Comparison of ENCODE assay signal across 8 cellular contexts in genomic region chr20:50380697-50381040, GRCh38.
DNase-seq lines count a peak whose midpoint lies in the region; ATAC-seq and TF ChIP-seq lines count a peak whose summit lies in the region.
"Had no signal": no experiment of that assay in that cellular context is flagged by ENCODE, and none has a peak within 500 bp of the region (broad histone marks: within the 10 kb centered on the region; RNA-seq: fewer than 3 reads in every experiment).

No MANE protein-coding gene starts in this region.

- no peaks in the 10 kb centered on the region for H3K9me3 Mint-ChIP-seq in H9
- no peaks in the 10 kb centered on the region for H3K9me3 Mint-ChIP-seq in T-cell

- TF ChIP-seq POLR2A in stomach (IDR thresholded peaks at IDR 0.05): no peak

- no peak overlapping the region for H3K4me3 Mint-ChIP-seq in H9
- no peak overlapping the region for H3K4me3 Mint-ChIP-seq in T-cell
- H3K4me3 Mint-ChIP-seq: activated CD4-positive, alpha-beta T cell treated with anti-CD3 and anti-CD28 coated beads for 36 hours had no signal

- H4K91ac ChIP-seq in H9 (ENCODE audit: insufficient read length, low read depth, low read length): no peak overlapping the region

- H2BK12ac ChIP-seq in H9 (ENCODE audit: insufficient read length, low read depth, low read length): no peak overlapping the region

- H3K23ac ChIP-seq in H9 (ENCODE audit: insufficient read length, low read depth, low read length): no peak overlapping the region

- no peaks in the 10 kb centered on the region for H4K20me1 ChIP-seq in H9 (ENCODE audit: control insufficient read depth, insufficient read depth, insufficient read length)

- no CpG with 5 or more reads among the region's 5 CpGs for WGBS in H9 (ENCODE audit: extremely low coverage, insufficient read length, low lambda C conversion rate)
- 16 to 28% (median 20%) methylated on average over 5 of the region's 5 CpGs for WGBS in stomach, 5 donors

- H3K27me3 ChIP-seq in H9 (ENCODE audit: insufficient read depth, low read length) (no peaks in the 10 kb centered on the region), SJSA1 (replicated peaks) (no peaks in the 10 kb centered on the region), stomach (no peaks in the 10 kb centered on the region)

- CTCF ChIA-PET in T-cell (lab: Charles Lee): no interaction called here

- no peak overlapping the region for H4K8ac ChIP-seq in H9 (replicated peaks; ENCODE audit: insufficient read length, low read depth, low read length)

- intact Hi-C loops in stomach (cut with DNase I; ENCODE audit: low total_unique reads): no loop called here

- no peak for TF ChIP-seq EP300 in stomach (IDR thresholded peaks at IDR 0.05)

- no peaks in the 10 kb centered on the region for H3K23me2 ChIP-seq in H9 (ENCODE audit: insufficient read length, low read depth, low read length, poor library complexity, severe bottlenecking)

- H4K5ac ChIP-seq in H9 (ENCODE audit: insufficient read length, low read depth, low read length): no peak overlapping the region

- H3K27me3 Mint-ChIP-seq in H9 (ENCODE audit: low read depth) (peaks cover 3% of the 10 kb centered on the region), T-cell (no peaks in the 10 kb centered on the region)
- H3K27me3 Mint-ChIP-seq: activated CD4-positive, alpha-beta T cell treated with anti-CD3 and anti-CD28 coated beads for 36 hours had no signal

- peak; percentile 50 for TF ChIP-seq CTCF in H9 (conservative IDR thresholded peaks at IDR 0.05)
- TF ChIP-seq CTCF in foreskin fibroblast (IDR thresholded peaks at IDR 0.05; ENCODE audit: low read depth, low read length): peak; percentile 70
- peak in 5 of 7 experiments; percentile 25 to 57 (median 45) for TF ChIP-seq CTCF in stomach (IDR thresholded peaks at IDR 0.05)

- H3K36me3 Mint-ChIP-seq in H9 (ENCODE audit: insufficient read depth in 1 of 3, low read depth in 3 of 3) (no peaks in the 10 kb centered on the region), T-cell (no peaks in the 10 kb centered on the region)

- H3K4me1 Mint-ChIP-seq in H9 (peaks cover 0 to 8% of the 10 kb centered on the region in 2 experiments; a peak in 1 of 4 replicates), T-cell (peaks cover 41 to 58% (median 52%) of the 10 kb centered on the region in 3 donors)

- H3T11ph ChIP-seq in H9 (ENCODE audit: low read length): no peak overlapping the region

- no peak overlapping the region for H3K4ac ChIP-seq in H9 (ENCODE audit: low read depth, low read length)

- no peak overlapping the region for H2AK5ac ChIP-seq in H9 (ENCODE audit: insufficient read length, low read length)

- H2AFZ ChIP-seq in H9 (ENCODE audit: low read length): no peak overlapping the region

- H3K9ac ChIP-seq in H9 (ENCODE audit: extremely low read depth, insufficient read length, low read length): no peak overlapping the region

- DNase-seq in H9: no peak
- DNase-seq in SJSA1 (ENCODE audit: low read depth in 1 of 2, low spot score in 2 of 2): peak; percentile 50 to 59
- peak; percentile 55 to 80 for DNase-seq in foreskin fibroblast
- DNase-seq in stomach: peak; percentile 53
- DNase-seq in putamen (ENCODE audit: low spot score): no peak
- DNase-seq in T-cell: no peak
- DNase-seq: activated CD4-positive, alpha-beta T cell treated with anti-CD3 and anti-CD28 coated beads for 36 hours had no signal

- H3K14ac ChIP-seq in H9 (ENCODE audit: insufficient read depth, low read length): no peak overlapping the region

- H3K4me1 ChIP-seq in H9 (ENCODE audit: insufficient read depth, low read length) (no peaks in the 10 kb centered on the region), SJSA1 (replicated peaks) (peaks cover 6% of the 10 kb centered on the region), stomach (peaks cover 47 to 70% (median 56%) of the 10 kb centered on the region in 4 donors)

- no peak overlapping the region for H3K56ac ChIP-seq in H9 (ENCODE audit: insufficient read length, low read depth, low read length)

- H2BK120ac ChIP-seq in H9 (ENCODE audit: low read depth, low read length, poor library complexity, severe bottlenecking): no peak overlapping the region

- H3K27ac ChIP-seq in H9 (ENCODE audit: insufficient read length, low read depth, low read length) (no peak overlapping the region), SJSA1 (no peak overlapping the region), stomach (peak overlapping the region in 4 of 5 donors; percentile 77 to 88 (median 86))

- H2BK20ac ChIP-seq in H9 (ENCODE audit: low read depth, low read length, poor library complexity, severe bottlenecking): no peak overlapping the region

- H3K79me2 ChIP-seq in H9 (ENCODE audit: insufficient read depth, low read length): no peaks in the 10 kb centered on the region

- no peak overlapping the region for H3K4me3 ChIP-seq in SJSA1
- H3K4me3 ChIP-seq in foreskin fibroblast (ENCODE audit: low read depth in 1 of 2, low read length in 2 of 2): no peak overlapping the region
- H3K4me3 ChIP-seq in stomach: no peak overlapping the region

- H2BK15ac ChIP-seq in H9 (ENCODE audit: low read depth, low read length): no peak overlapping the region

- H2BK5ac ChIP-seq in H9 (ENCODE audit: insufficient read length, low read length): no peak overlapping the region

- H3K79me1 ChIP-seq in H9 (ENCODE audit: insufficient read depth, low read depth, low read length, poor library complexity, severe bottlenecking): no peaks in the 10 kb centered on the region

- H3K9me3 ChIP-seq in H9 (ENCODE audit: control insufficient read depth, low read depth, low read length) (no peaks in the 10 kb centered on the region), SJSA1 (replicated peaks) (no peaks in the 10 kb centered on the region), stomach (no peaks in the 10 kb centered on the region)

- no peak overlapping the region for H3K18ac ChIP-seq in H9 (ENCODE audit: insufficient read length, low read depth, low read length)

- POLR2A ChIA-PET in T-cell (lab: Charles Lee): no interaction called here

- H3K4me2 ChIP-seq in H9 (ENCODE audit: insufficient read depth, insufficient read length, low read length): no peak overlapping the region

- ATAC-seq in GM18873 (IDR thresholded peaks at IDR 0.05; ENCODE audit: low FRiP score, unreplicated experiment) (no peak), T-cell (replicated peaks in 1 of 4) (no peak)
- ATAC-seq: activated CD4-positive, alpha-beta T cell treated with anti-CD3 and anti-CD28 coated beads for 36 hours had no signal

- H3K36me3 ChIP-seq in SJSA1 (no peaks in the 10 kb centered on the region), stomach (no peaks in the 10 kb centered on the region)

- H3K27ac Mint-ChIP-seq in H9: no peak overlapping the region
- H3K27ac Mint-ChIP-seq in T-cell: peak overlapping the region in 1 of 2 donors; percentile 83

Comparison
In these comparisons a context has a peak if more than half of its experiments do, and no peak if none do; other contexts are left out.
1. DNase-seq: peak in SJSA1 (2 of 2), foreskin fibroblast (2 of 2) and stomach (single experiment); none in H9 (single experiment), putamen (single experiment) and T-cell (0 of 34).
2. H3K27ac ChIP-seq: peak in stomach (4 of 5); none in H9 (single experiment) and SJSA1 (single experiment).
3. Peak in every context shown above with its lines, with median percentiles within 50 percentile points of each other: CTCF ChIP-seq.